Comparison of ENCODE assay signal across 1 cellular context in genomic region chr2:186617771-186618170, GRCh38.
TF ChIP-seq lines count a peak whose summit lies in the region.

No MANE protein-coding gene starts in this region.

TF ChIP-seq in WTC11, 78 proteins besides CTCF, POLR2A, EP300 and RAD21 (continued from another document):
- TF ChIP-seq PREB (CRISPR knock-in tag; IDR thresholded peaks at IDR 0.05; ENCODE audit: borderline replicate concordance) (no peak), ATF2 (CRISPR knock-in tag; IDR thresholded peaks at IDR 0.05; ENCODE audit: borderline replicate concordance, low read depth) (no peak), CREM (CRISPR knock-in tag; IDR thresholded peaks at IDR 0.05) (no peak), PRRX2 (CRISPR knock-in tag; IDR thresholded peaks at IDR 0.05) (no peak)
